1 cellular context compared by ENCODE assay signal in genomic region chr12:53005215-53005985, GRCh38.
TF ChIP-seq lines count a peak whose summit lies in the region.

No MANE protein-coding gene starts in this region.

TF ChIP-seq in K562, 482 proteins besides CTCF, POLR2A, EP300 and RAD21 (continued from another document):
- peak in 1 of 2 experiments; percentile 32 for TF ChIP-seq AFF1 (IDR thresholded peaks at IDR 0.05; ENCODE audit: low read depth in 1 of 2, partially characterized antibody in 2 of 2)
- no peak for TF ChIP-seq SIRT6 (IDR thresholded peaks at IDR 0.05; ENCODE audit: low read depth, low read length)
- 0 out of 4 replicates have a peak, but pooled peaks of 1 of the 2 experiments have one; percentile 13 for TF ChIP-seq UBTF (IDR thresholded peaks at IDR 0.05; ENCODE audit: borderline replicate concordance in 1 of 2, low read depth in 2 of 2, low read length in 2 of 2)
- TF ChIP-seq ADNP (tag; IDR thresholded peaks at IDR 0.05): peak; percentile 50; the same call in 1 of the 2 replicates
- TF ChIP-seq BRF2 (IDR thresholded peaks at IDR 0.05; ENCODE audit: borderline replicate concordance, insufficient read depth, insufficient read length): no peak
- TF ChIP-seq ZNF57 (CRISPR knock-in tag; IDR thresholded peaks at IDR 0.05): no peak
- TF ChIP-seq FOXA3 (CRISPR knock-in tag; conservative IDR thresholded peaks at IDR 0.05 in 1 of 2, IDR thresholded peaks at IDR 0.05 in 1 of 2): 0 out of 4 replicates have a peak, but pooled peaks of 1 of the 2 experiments have one; percentile 30
- TF ChIP-seq C11orf30 (IDR thresholded peaks at IDR 0.05; ENCODE audit: low read depth): peak; percentile 41; the same call in 1 of the 2 replicates
- no peak for TF ChIP-seq YBX1 (IDR thresholded peaks at IDR 0.05)
- 0 out of 2 replicates have a peak, but pooled peaks have one; percentile 14 for TF ChIP-seq ZBED1 (IDR thresholded peaks at IDR 0.05)
- TF ChIP-seq NKRF (IDR thresholded peaks at IDR 0.05; ENCODE audit: borderline replicate concordance): peak; percentile 72
- no peak for TF ChIP-seq KDM1A (IDR thresholded peaks at IDR 0.05)
- no peak for TF ChIP-seq ARID4B (CRISPR knock-in tag; IDR thresholded peaks at IDR 0.05)
